In the genomic region with DNA sequence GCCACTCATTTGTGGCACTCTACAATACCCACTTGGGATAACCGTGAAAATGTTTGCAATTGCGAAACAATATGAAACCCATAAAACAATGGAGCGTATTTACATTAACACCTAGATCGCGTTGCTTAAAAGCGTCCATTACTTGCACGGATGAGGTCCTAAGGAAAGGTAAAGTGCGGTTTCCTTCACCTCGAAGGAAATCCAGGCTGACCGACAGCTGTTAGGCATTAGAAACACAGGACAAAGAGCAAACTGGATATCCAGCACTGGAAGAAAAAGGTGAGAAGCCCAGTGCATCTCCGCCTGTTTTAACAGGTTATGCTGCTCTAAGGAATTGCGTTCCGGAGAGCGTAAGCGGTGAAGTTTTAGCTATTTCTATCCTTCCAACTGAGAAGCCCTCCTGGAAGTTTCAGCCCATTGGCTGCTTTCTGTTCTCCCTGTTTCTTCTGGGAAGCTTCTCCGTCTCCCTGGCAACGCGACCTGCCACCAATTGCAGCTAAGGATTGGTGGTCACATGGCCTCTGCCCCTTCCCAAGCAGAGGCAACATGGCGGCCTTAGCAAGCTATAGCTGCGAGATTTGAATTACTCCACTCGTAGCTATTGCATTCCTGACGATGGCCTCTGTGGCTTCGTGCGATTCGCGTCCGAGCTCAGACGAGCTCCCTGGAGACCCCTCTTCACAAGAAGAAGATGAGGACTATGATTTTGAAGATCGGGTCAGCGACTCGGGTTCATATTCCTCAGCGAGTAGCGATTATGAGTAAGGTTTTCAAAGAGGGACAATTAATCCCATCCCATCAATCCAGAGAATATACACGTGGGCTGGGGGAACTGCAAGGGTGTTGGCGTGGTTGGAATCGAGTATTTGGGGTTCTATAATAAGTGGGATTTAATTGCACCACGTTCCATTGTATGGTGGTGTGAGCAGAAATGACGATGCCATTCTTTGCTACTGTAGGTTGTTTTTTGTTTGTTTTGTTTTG, we compare ENCODE assay signal across 8 cellular contexts. TPM values are rescaled to one million over a fixed set of nuclear protein-coding genes. Genes with fewer than 3 reads are reported as not detected.
DNase-seq lines count a peak whose midpoint lies in the region; ATAC-seq, FAIRE-seq and TF ChIP-seq lines count a peak whose summit lies in the region.

A gene (plus strand): TSS at position 538 of the 984 bp plus-strand sequence. CDS start 78 bp downstream, at position 616.

- TF ChIP-seq CTCF in A549 (IDR thresholded peaks at IDR 0.05): no peak
- no peak for TF ChIP-seq CTCF in WI38 (IDR thresholded peaks at IDR 0.05; ENCODE audit: low read depth, low read length)

- H4K91ac ChIP-seq in mesenchymal stem cell (ENCODE audit: low read length): no peak within 1 kb of the TSS

- H2BK120ac ChIP-seq in mesenchymal stem cell (ENCODE audit: low read depth, low read length): no peak within 1 kb of the TSS

- peak within 1 kb of the TSS; percentile 82 for H4K8ac ChIP-seq in mesenchymal stem cell (ENCODE audit: low read length)

- peak; percentile 87 to 91 for DNase-seq in A549 (ENCODE audit: low read depth in 1 of 2, low spot score in 1 of 2)
- DNase-seq in NCI-H2029 treated with DMSO at 0.1 percent for 48 hours (lab: John Stamatoyannopoulos, UW): peak; percentile 61
- peak; percentile 91 for DNase-seq in epithelial cell of prostate (ENCODE audit: low read depth, low spot score)
- DNase-seq in mesenchymal stem cell: peak; percentile 98

- TF ChIP-seq EP300 in A549 (IDR thresholded peaks at IDR 0.05): no peak

- peak within 1 kb of the TSS; percentile 81 for H3K4me3 Mint-ChIP-seq in stimulated activated naive CD8-positive, alpha-beta T cell treated with anti-CD3 and anti-CD28 coated beads, Interleukin-15, Interleukin-2, amounts not matched to agents 100 ng/mL and 50 ng/mL, for 24 hours

- H3K27ac ChIP-seq in A549: peak within 1 kb of the TSS; percentile 75 to 88
- H3K27ac ChIP-seq in epithelial cell of prostate: peak within 1 kb of the TSS; percentile 55
- H3K27ac ChIP-seq in mesenchymal stem cell (ENCODE audit: low read length, poor library complexity, severe bottlenecking): peak within 1 kb of the TSS; percentile 48

- H3K23ac ChIP-seq in mesenchymal stem cell (ENCODE audit: low read length in 2 of 2): no peak within 1 kb of the TSS

- TF ChIP-seq RAD21 in A549 (conservative IDR thresholded peaks at IDR 0.05 in 1 of 2, IDR thresholded peaks at IDR 0.05 in 1 of 2): no peak

- POLR2A ChIA-PET in A549 (lab: Yijun Ruan, JAX): interaction anchor here (1.0 to 1.4 kb wide), 4 partner anchors 9 to 149 kb away, joined by 3 to 9 read pairs (median 4); a partner anchor contains a TSS

- no peaks in the 10 kb centered on the region for H3K9me3 ChIP-seq in A549
- no peaks in the 10 kb centered on the region for H3K9me3 ChIP-seq in mesenchymal stem cell (ENCODE audit: control insufficient read depth, low read length)

- H3K9me3 Mint-ChIP-seq in stimulated activated naive CD8-positive, alpha-beta T cell treated with anti-CD3 and anti-CD28 coated beads, Interleukin-15, Interleukin-2, amounts not matched to agents 100 ng/mL and 50 ng/mL, for 24 hours: no peaks in the 10 kb centered on the region

- peaks cover 50% of the 10 kb centered on the region for H3K27me3 Mint-ChIP-seq in stimulated activated naive CD8-positive, alpha-beta T cell treated with anti-CD3 and anti-CD28 coated beads, Interleukin-15, Interleukin-2, amounts not matched to agents 100 ng/mL and 50 ng/mL, for 24 hours

- no peak within 1 kb of the TSS for H2BK15ac ChIP-seq in mesenchymal stem cell (ENCODE audit: low read depth, poor library complexity, severe bottlenecking)

- H3K79me1 ChIP-seq in mesenchymal stem cell (replicated peaks; ENCODE audit: low read length, poor library complexity, severe bottlenecking): peaks cover 4% of the 10 kb centered on the region

- no peak within 1 kb of the TSS for H3K14ac ChIP-seq in mesenchymal stem cell (ENCODE audit: low read length in 2 of 2)

- no peak within 1 kb of the TSS for H2BK12ac ChIP-seq in mesenchymal stem cell (ENCODE audit: low read length in 2 of 2)

- H3K18ac ChIP-seq in mesenchymal stem cell (ENCODE audit: low read depth in 1 of 2, low read length in 2 of 2): peak within 1 kb of the TSS; percentile 37 to 54

- peak; percentile 32; the same call in 1 of the 2 replicates for TF ChIP-seq POLR2A in A549 (IDR thresholded peaks at IDR 0.05; ENCODE audit: low read length)

- H3K4me1 ChIP-seq in A549 (peaks cover 6% of the 10 kb centered on the region; the same call in 1 of the 3 replicates), mesenchymal stem cell (ENCODE audit: control insufficient read depth, insufficient read depth, low read depth, low read length) (no peaks in the 10 kb centered on the region)

- H3K4ac ChIP-seq in mesenchymal stem cell (ENCODE audit: low read depth in 1 of 2, low read length in 2 of 2): no peak within 1 kb of the TSS

- no peak within 1 kb of the TSS for H2AK5ac ChIP-seq in mesenchymal stem cell (ENCODE audit: low read length, severe bottlenecking)

- no peaks in the 10 kb centered on the region for H3K36me3 ChIP-seq in mesenchymal stem cell (ENCODE audit: control insufficient read depth in 1 of 2, insufficient read depth in 2 of 2, low read depth in 1 of 2, low read length in 2 of 2)

- H2AFZ ChIP-seq in mesenchymal stem cell (ENCODE audit: low read depth, low read length): peak within 1 kb of the TSS; percentile 68

- 2% methylated on average over 27 of the region's 38 CpGs for WGBS in A549 (ENCODE audit: missing lambda C conversion rate)
- WGBS in mesenchymal stem cell: under 1% methylated on average over 38 of the region's 38 CpGs

- no peak within 1 kb of the TSS for H3K27ac Mint-ChIP-seq in stimulated activated naive CD8-positive, alpha-beta T cell treated with anti-CD3 and anti-CD28 coated beads, Interleukin-15, Interleukin-2, amounts not matched to agents 100 ng/mL and 50 ng/mL, for 24 hours

- H2BK5ac ChIP-seq in mesenchymal stem cell (ENCODE audit: low read depth, low read length, poor library complexity, severe bottlenecking): peak within 1 kb of the TSS; percentile 0

- peak within 1 kb of the TSS; percentile 94 for H3K9ac ChIP-seq in mesenchymal stem cell (ENCODE audit: low read length)

- H3K4me2 ChIP-seq in A549 (peak within 1 kb of the TSS; percentile 77), mesenchymal stem cell (ENCODE audit: low read length, poor library complexity, severe bottlenecking) (peak within 1 kb of the TSS; percentile 95)

- H3K4me1 Mint-ChIP-seq in stimulated activated naive CD8-positive, alpha-beta T cell treated with anti-CD3 and anti-CD28 coated beads, Interleukin-15, Interleukin-2, amounts not matched to agents 100 ng/mL and 50 ng/mL, for 24 hours (ENCODE audit: low read depth): peaks cover 13% of the 10 kb centered on the region

- ATAC-seq in A549: peak; percentile 100
- peak; percentile 96 for ATAC-seq in GM18511 (IDR thresholded peaks at IDR 0.05; ENCODE audit: unreplicated experiment)
- peak; percentile 99 for ATAC-seq in HG03039 (IDR thresholded peaks at IDR 0.05; ENCODE audit: unreplicated experiment)

- peak within 1 kb of the TSS; percentile 77 for H3K4me3 ChIP-seq in A549
- H3K4me3 ChIP-seq in WI38 (ENCODE audit: low read depth, low read length): peak within 1 kb of the TSS; percentile 85
- H3K4me3 ChIP-seq in mesenchymal stem cell (ENCODE audit: insufficient read depth in 1 of 2, low read depth in 1 of 2, low read length in 2 of 2): peak within 1 kb of the TSS; percentile 65 to 92

- no peaks in the 10 kb centered on the region for H3K36me3 Mint-ChIP-seq in stimulated activated naive CD8-positive, alpha-beta T cell treated with anti-CD3 and anti-CD28 coated beads, Interleukin-15, Interleukin-2, amounts not matched to agents 100 ng/mL and 50 ng/mL, for 24 hours (ENCODE audit: low read depth)

- H3K27me3 ChIP-seq in mesenchymal stem cell (ENCODE audit: control insufficient read depth in 1 of 2, insufficient read depth in 1 of 2, low read length in 2 of 2): no peaks in the 10 kb centered on the region

- FAIRE-seq in A549 (lab: Jason Lieb, UNC): peak; percentile 89

- CTCF ChIA-PET in A549 (lab: Yijun Ruan, JAX): interaction anchor here (0.8 to 1.0 kb wide), 2 partner anchors 22 to 45 kb away, joined by 3 read pairs; no protein-coding TSS in a partner anchor

TF ChIP-seq in A549, 52 proteins besides CTCF, POLR2A, EP300 and RAD21:
- peak; percentile 25; the same call in 1 of the 2 replicates for TF ChIP-seq PHF8 (IDR thresholded peaks at IDR 0.05; ENCODE audit: borderline replicate concordance, low read depth)
- TF ChIP-seq RCOR1 (IDR thresholded peaks at IDR 0.05; ENCODE audit: low read depth, low read length): no peak
- TF ChIP-seq, protein P1, sequence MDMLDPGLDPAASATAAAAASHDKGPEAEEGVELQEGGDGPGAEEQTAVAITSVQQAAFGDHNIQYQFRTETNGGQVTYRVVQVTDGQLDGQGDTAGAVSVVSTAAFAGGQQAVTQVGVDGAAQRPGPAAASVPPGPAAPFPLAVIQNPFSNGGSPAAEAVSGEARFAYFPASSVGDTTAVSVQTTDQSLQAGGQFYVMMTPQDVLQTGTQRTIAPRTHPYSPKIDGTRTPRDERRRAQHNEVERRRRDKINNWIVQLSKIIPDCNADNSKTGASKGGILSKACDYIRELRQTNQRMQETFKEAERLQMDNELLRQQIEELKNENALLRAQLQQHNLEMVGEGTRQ (IDR thresholded peaks at IDR 0.05): peak; percentile 90
- peak; percentile 86 for TF ChIP-seq KDM5A (IDR thresholded peaks at IDR 0.05)
- peak; percentile 46 to 65; a peak in 3 of 4 replicates for TF ChIP-seq CEBPB (IDR thresholded peaks at IDR 0.05)
- no peak for TF ChIP-seq RARB (CRISPR knock-in tag; IDR thresholded peaks at IDR 0.05)
- no peak for TF ChIP-seq ZSCAN20 (CRISPR knock-in tag; IDR thresholded peaks at IDR 0.05)
- TF ChIP-seq FOSL2 (IDR thresholded peaks at IDR 0.05): no peak
- TF ChIP-seq FOSL2 (CRISPR knock-in tag; IDR thresholded peaks at IDR 0.05): no peak
- TF ChIP-seq SMC3 (IDR thresholded peaks at IDR 0.05): no peak

RNA-seq across cellular contexts. Expression of the gene that starts here (rescaled TPM):
- polyA plus RNA-seq in A549 (2011; rRNA removed) (4.7 TPM in 2 replicates), A549 (2017; fragmentation: RNase III; extraction: RNeasy Plus Mini Kit Qiagen cat#74134 plus additional on column Dnase treatment) (1.2 to 1.8 TPM (median 1.5 TPM) in 3 replicates)
- 0.52 and 0.53 TPM in 2 replicates for polyA plus RNA-seq in A549 (2012; cell fraction: cytosol; rRNA removed)
- 1.2 and 2.0 TPM in 2 replicates for polyA plus RNA-seq in A549 (2012; cell fraction: nucleus; rRNA removed)
- 4.3 and 4.8 TPM in 2 replicates for polyA minus RNA-seq in A549 (2011; rRNA and poly(A)+ RNA removed)
- 1.8 TPM for polyA plus RNA-seq in mesenchymal stem cell (2013, experiment 1 of 2)
- 1.5 TPM for polyA plus RNA-seq in mesenchymal stem cell (2013, experiment 2 of 2)

Comparison
In these comparisons a context has a peak if more than half of its experiments do, and no peak if none do; other contexts are left out.
1. Peak in every context shown above with its lines: DNase-seq, ATAC-seq, H3K4me3 ChIP-seq and H3K27ac ChIP-seq.